In the genomic region with DNA sequence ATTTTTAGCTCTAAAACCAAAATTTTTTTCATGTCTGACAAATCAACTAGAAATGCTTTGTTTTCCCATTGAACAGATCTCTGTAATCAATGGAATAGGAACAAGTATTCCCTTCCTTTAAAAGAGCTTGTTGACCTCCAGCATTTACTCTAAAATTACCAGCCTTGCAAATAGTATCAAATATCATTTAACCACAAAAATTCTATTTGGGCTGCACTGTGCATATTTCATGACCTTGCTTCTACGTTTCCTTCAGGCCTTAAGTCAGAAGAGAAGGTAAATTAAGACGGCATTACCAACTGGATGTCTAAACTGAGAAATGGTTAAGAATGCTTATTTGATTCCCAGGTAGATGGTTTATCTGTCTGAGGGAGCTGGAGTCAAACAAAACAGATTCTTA, we compare ENCODE assay signal across 19 cellular contexts. TPM values are rescaled to one million over a fixed set of nuclear protein-coding genes. Genes with fewer than 3 reads are reported as not detected.
DNase-seq lines count a peak whose midpoint lies in the region; ATAC-seq and TF ChIP-seq lines count a peak whose summit lies in the region.
"Had no signal": no experiment of that assay in that cellular context is flagged by ENCODE, and none has a peak within 500 bp of the region (broad histone marks: within the 10 kb centered on the region; RNA-seq: fewer than 3 reads in every experiment).

No MANE protein-coding gene starts in this region.

- no peak for TF ChIP-seq POLR2A in GM18505 (IDR thresholded peaks at IDR 0.05; ENCODE audit: borderline replicate concordance, extremely low read depth, insufficient read depth, insufficient read length)

- DNase-seq in HS-27A (ENCODE audit: low read depth) (peak; percentile 5), LHCN-M2 (ENCODE audit: low read depth) (peak; percentile 4), astrocyte of the cerebellum (ENCODE audit: low read depth) (peak; percentile 15), iris pigment epithelial cell (ENCODE audit: low read depth) (peak; percentile 34), NCI-H345 (lab: John Stamatoyannopoulos, UW) (no peak)
- DNase-seq in activated CD4-positive, alpha-beta T cell treated with anti-CD3 and anti-CD28 coated beads, Interleukin-2, amount 50 U/mL, for 4 hours, result no peak
- DNase-seq: CD4-positive, alpha-beta memory T cell; COR-L47; DMS53; KBM-7; MG63; NCI-H1105 treated with DMSO at 0.1 percent for 48 hours; NCI-H2081 treated with DMSO at 0.1 percent for 48 hours had no signal

- no peak overlapping the region for H3K4me3 ChIP-seq in astrocyte of the cerebellum (ENCODE audit: low read depth, low read length)
- H3K4me3 ChIP-seq: BLaER1 treated with 17β-estradiol and CSF1 and Interleukin-3, amounts not matched to agents 10 nM and 100 nM; MG63 had no signal

- ATAC-seq in GM18505 (IDR thresholded peaks at IDR 0.05; ENCODE audit: unreplicated experiment), result no peak
- ATAC-seq: HepG2 had no signal

- in situ Hi-C loops in astrocyte of the cerebellum (cut with HindIII; ENCODE audit: low sequenced_read_pairs), result no loop called here

- TF ChIP-seq CTCF in astrocyte of the cerebellum (IDR thresholded peaks at IDR 0.05; ENCODE audit: low read depth, low read length, missing control alignments), result no peak

RNA-seq across cellular contexts. Expression of a gene that starts 33.3 kb away (rescaled TPM):
- not detected in 2 replicates for total RNA-seq in LHCN-M2 (2014; rRNA removed)
- polyA plus RNA-seq in LHCN-M2 (2012), result not detected
- total RNA-seq: CD4-positive, alpha-beta memory T cell; G401; HepG2; HT-29; NCI-H460 had no signal
- polyA plus RNA-seq: CD4-positive, alpha-beta memory T cell; HepG2 had no signal

Comparison
In these comparisons a context has a peak if more than half of its experiments do, and no peak if none do; other contexts are left out.
1. DNase-seq: peak in HS-27A (single experiment), LHCN-M2 (single experiment), astrocyte of the cerebellum (single experiment) and iris pigment epithelial cell (single experiment); none in NCI-H345 (single experiment) and activated CD4-positive, alpha-beta T cell treated with anti-CD3 and anti-CD28 coated beads, Interleukin-2, amount 50 U/mL, for 4 hours (0 of 2).